Comparison of ENCODE assay signal across 21 cellular contexts in the genomic region with DNA sequence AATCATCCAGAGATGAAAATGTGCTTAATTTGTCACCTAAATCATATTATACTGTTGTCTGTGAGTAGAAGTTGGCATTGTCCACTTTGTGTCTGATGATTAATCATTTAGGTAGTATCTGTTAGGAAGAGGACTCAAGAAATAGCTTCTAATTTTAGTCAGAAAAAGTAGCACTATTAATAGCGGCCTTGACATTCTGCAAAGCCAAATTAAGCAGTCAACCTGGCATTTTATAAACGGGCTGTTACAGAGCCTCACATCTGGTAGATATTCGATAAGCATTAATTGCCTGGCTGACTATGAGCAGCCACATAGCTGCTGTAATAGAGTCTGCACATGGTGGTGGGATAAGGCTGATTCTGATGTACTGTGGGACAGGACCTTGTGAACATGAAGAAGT.
DNase-seq lines count a peak whose midpoint lies in the region; ATAC-seq and TF ChIP-seq lines count a peak whose summit lies in the region.
"Had no signal": no experiment of that assay in that cellular context is flagged by ENCODE, and none has a peak within 500 bp of the region (broad histone marks: within the 10 kb centered on the region; RNA-seq: fewer than 3 reads in every experiment).

No MANE protein-coding gene starts in this region.

- intact Hi-C loops in adrenal gland (cut with DNase I): no loop called here

- H3K4me3 ChIP-seq in adrenal gland: no peak overlapping the region
- H3K4me3 ChIP-seq: coronary artery, psoas muscle, testis had no signal

- peak overlapping the region; percentile 55 for H3K27ac ChIP-seq in caudate nucleus (ENCODE audit: low read depth, low read length)
- H3K27ac ChIP-seq in adrenal gland: no peak overlapping the region
- H3K27ac ChIP-seq: C4-2B, coronary artery, psoas muscle, RWPE1, testis had no signal

- H3K27me3 ChIP-seq in adrenal gland: no peaks in the 10 kb centered on the region
- H3K27me3 ChIP-seq: testis had no signal

- TF ChIP-seq POLR2A in adrenal gland (IDR thresholded peaks at IDR 0.05): no peak

- no peaks in the 10 kb centered on the region for H3K9me3 ChIP-seq in adrenal gland (replicated peaks in 1 of 3)
- H3K9me3 ChIP-seq: psoas muscle, testis had no signal

- no peak for TF ChIP-seq CTCF in adrenal gland (IDR thresholded peaks at IDR 0.05)

- no peaks in the 10 kb centered on the region for H3K4me1 ChIP-seq in adrenal gland (replicated peaks in 1 of 2)
- H3K4me1 ChIP-seq: testis had no signal

- no peaks in the 10 kb centered on the region for H3K36me3 ChIP-seq in adrenal gland (replicated peaks in 1 of 2)

- DNase-seq in caudate nucleus (lab: John Stamatoyannopoulos, UW) (no peak), MV-4-11 (lab: John Stamatoyannopoulos, UW) (no peak), C1 segment of cervical spinal cord (lab: John Stamatoyannopoulos, UW) (no peak), adrenal gland (no peak), HPDE6-E6E7 (ENCODE audit: extremely low spot score) (no peak)
- DNase-seq: activated CD4-positive, alpha-beta memory T cell treated with anti-CD3 and anti-CD28 coated beads for 36 hours; activated effector memory CD4-positive, alpha-beta T cell treated with anti-CD3 and anti-CD28 coated beads, Interleukin-2, amount 50 U/mL, for 16 hours; activated T-cell treated with anti-CD3 and anti-CD28 coated beads for 4 hours; kidney; NCI-H1436; NCI-H524 treated with DMSO at 0.1 percent for 48 hours; psoas muscle; SW 1271; testis had no signal

- ATAC-seq in GM18858 (IDR thresholded peaks at IDR 0.05; ENCODE audit: unreplicated experiment): peak; percentile 60
- ATAC-seq in GM21381 (IDR thresholded peaks at IDR 0.05; ENCODE audit: unreplicated experiment): peak; percentile 43
- peak; percentile 56 for ATAC-seq in HG03469 (IDR thresholded peaks at IDR 0.05; ENCODE audit: unreplicated experiment)
- ATAC-seq: stimulated activated effector memory CD8-positive, alpha-beta T cell treated with anti-CD3 and anti-CD28 coated beads, Interleukin-12 subunit alpha, Interleukin-12 subunit beta, amount 100 ng/mL, for 72 hours had no signal

- WGBS in adrenal gland, 4 donors: 32 to 53% (median 43%) methylated on average over 3 of the region's 3 CpGs
